Comparison of ENCODE assay signal across 1 cellular context in the genomic region with DNA sequence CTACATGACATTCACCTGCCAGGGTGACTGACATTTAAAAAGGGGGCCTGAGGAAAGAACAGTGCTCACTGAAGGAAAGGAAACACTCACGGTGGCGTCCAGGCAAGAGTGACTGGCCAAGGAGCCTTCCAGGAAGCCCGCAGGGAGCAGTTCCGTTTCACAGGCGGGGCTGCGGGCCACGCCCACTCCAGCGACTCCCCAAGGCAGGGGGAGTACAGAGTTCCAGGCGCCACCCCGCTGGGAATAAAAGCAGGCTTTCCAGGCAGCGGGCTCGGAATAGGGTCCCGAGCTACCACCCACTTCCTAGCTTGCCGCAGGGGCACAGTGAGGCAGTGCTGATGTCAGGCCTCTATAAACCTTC.
TF ChIP-seq lines count a peak whose summit lies in the region.

No MANE protein-coding gene starts in this region.

TF ChIP-seq in K562, 482 proteins besides CTCF, POLR2A, EP300 and RAD21 (continued from another document):
- TF ChIP-seq PHF20 (IDR thresholded peaks at IDR 0.05; ENCODE audit: partially characterized antibody) (no peak), CXXC5 (CRISPR knock-in tag; IDR thresholded peaks at IDR 0.05) (peak; percentile 36; the same call in 1 of the 2 replicates), ZNF316 (IDR thresholded peaks at IDR 0.05) (peak; percentile 38; the same call in 1 of the 2 replicates), RBFOX2 (IDR thresholded peaks at IDR 0.05; ENCODE audit: low read depth, low read length) (peak; percentile 54), ETV1 (tag; conservative IDR thresholded peaks at IDR 0.05; ENCODE audit: low read depth) (peak; percentile 41; the same call in 1 of the 2 replicates), SPI1 (IDR thresholded peaks at IDR 0.05; ENCODE audit: borderline replicate concordance, low read depth, low read length) (0 out of 2 replicates have a peak, but pooled peaks have one; percentile 23), POLR2G (IDR thresholded peaks at IDR 0.05; ENCODE audit: low read depth, low read length) (0 out of 2 replicates have a peak, but pooled peaks have one; percentile 35), KLF13 (tag; IDR thresholded peaks at IDR 0.05; ENCODE audit: borderline replicate concordance, low read depth) (peak; percentile 85; the same call in 1 of the 2 replicates), EGR1 (conservative IDR thresholded peaks at IDR 0.05) (0 out of 2 replicates have a peak, but pooled peaks have one; percentile 14)
- TF ChIP-seq, protein P1, sequence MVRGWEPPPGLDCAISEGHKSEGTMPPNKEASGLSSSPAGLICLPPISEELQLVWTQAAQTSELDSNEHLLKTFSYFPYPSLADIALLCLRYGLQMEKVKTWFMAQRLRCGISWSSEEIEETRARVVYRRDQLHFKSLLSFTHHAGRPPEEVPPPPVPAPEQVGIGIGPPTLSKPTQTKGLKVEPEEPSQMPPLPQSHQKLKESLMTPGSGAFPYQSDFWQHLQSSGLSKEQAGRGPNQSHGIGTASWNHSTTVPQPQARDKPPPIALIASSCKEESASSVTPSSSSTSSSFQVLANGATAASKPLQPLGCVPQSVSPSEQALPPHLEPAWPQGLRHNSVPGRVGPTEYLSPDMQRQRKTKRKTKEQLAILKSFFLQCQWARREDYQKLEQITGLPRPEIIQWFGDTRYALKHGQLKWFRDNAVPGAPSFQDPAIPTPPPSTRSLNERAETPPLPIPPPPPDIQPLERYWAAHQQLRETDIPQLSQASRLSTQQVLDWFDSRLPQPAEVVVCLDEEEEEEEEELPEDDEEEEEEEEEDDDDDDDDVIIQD (CRISPR knock-in tag; IDR thresholded peaks at IDR 0.05) = no peak
- TF ChIP-seq, protein P2, sequence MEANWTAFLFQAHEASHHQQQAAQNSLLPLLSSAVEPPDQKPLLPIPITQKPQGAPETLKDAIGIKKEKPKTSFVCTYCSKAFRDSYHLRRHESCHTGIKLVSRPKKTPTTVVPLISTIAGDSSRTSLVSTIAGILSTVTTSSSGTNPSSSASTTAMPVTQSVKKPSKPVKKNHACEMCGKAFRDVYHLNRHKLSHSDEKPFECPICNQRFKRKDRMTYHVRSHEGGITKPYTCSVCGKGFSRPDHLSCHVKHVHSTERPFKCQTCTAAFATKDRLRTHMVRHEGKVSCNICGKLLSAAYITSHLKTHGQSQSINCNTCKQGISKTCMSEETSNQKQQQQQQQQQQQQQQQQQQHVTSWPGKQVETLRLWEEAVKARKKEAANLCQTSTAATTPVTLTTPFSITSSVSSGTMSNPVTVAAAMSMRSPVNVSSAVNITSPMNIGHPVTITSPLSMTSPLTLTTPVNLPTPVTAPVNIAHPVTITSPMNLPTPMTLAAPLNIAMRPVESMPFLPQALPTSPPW (CRISPR knock-in tag; IDR thresholded peaks at IDR 0.05) = peak; percentile 37; the same call in 1 of the 2 replicates
- TF ChIP-seq, protein P3, sequence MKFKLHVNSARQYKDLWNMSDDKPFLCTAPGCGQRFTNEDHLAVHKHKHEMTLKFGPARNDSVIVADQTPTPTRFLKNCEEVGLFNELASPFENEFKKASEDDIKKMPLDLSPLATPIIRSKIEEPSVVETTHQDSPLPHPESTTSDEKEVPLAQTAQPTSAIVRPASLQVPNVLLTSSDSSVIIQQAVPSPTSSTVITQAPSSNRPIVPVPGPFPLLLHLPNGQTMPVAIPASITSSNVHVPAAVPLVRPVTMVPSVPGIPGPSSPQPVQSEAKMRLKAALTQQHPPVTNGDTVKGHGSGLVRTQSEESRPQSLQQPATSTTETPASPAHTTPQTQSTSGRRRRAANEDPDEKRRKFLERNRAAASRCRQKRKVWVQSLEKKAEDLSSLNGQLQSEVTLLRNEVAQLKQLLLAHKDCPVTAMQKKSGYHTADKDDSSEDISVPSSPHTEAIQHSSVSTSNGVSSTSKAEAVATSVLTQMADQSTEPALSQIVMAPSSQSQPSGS (CRISPR knock-in tag; IDR thresholded peaks at IDR 0.05) = no peak
- TF ChIP-seq, protein P4, sequence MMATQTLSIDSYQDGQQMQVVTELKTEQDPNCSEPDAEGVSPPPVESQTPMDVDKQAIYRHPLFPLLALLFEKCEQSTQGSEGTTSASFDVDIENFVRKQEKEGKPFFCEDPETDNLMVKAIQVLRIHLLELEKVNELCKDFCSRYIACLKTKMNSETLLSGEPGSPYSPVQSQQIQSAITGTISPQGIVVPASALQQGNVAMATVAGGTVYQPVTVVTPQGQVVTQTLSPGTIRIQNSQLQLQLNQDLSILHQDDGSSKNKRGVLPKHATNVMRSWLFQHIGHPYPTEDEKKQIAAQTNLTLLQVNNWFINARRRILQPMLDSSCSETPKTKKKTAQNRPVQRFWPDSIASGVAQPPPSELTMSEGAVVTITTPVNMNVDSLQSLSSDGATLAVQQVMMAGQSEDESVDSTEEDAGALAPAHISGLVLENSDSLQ (IDR thresholded peaks at IDR 0.05) = peak; percentile 91
TF ChIP-seq in K562: peak in this region for 12.
